ENCODE assay signal across 14 cellular contexts in the genomic region with DNA sequence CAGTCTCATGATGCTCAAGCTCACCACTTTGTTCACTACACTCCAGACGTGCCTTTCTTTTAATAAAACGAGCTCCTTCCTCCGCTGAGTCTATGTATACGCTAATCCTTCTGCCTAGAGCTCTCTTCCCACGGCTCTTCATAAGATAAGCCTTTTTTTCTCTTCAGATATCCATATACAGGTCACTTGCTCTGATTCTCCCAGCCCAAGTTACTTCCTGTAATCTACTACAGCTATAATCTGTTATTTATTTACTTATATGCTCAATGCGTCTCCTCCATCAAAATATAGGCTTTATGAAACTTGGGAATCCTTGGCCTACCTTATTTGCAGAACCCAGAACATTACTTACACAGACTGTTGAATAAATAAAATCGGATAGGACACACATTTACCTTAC.
"Had no signal": no experiment of that assay in that cellular context is flagged by ENCODE, and none has a peak within 500 bp of the region (broad histone marks: within the 10 kb centered on the region; RNA-seq: fewer than 3 reads in every experiment).

No MANE protein-coding gene starts in this region.

- H3K4me3 ChIP-seq: body of pancreas, colonic mucosa, hepatocyte had no signal

- H3K9me3 ChIP-seq: body of pancreas, colonic mucosa, neutrophil had no signal

- H3K36me3 ChIP-seq: colonic mucosa, neutrophil had no signal

- ATAC-seq: body of pancreas; natural killer cell treated with Interleukin-12 subunit alpha and Interleukin-12 subunit beta and Interleukin-15 and Interleukin-18, amount 100 ng/mL, for 72 hours; WTC11 had no signal

- H3K27me3 ChIP-seq: body of pancreas, colonic mucosa, foreskin keratinocyte, hepatocyte, neutrophil had no signal

- DNase-seq: activated CD4-positive, alpha-beta T cell treated with anti-CD3 and anti-CD28 coated beads for 48 hours; activated CD8-positive, alpha-beta memory T cell treated with anti-CD3 and anti-CD28 coated beads for 24 hours; activated effector memory CD4-positive, alpha-beta T cell treated with Interleukin-2 at 50 U/mL for 16 hours; body of pancreas; central memory CD4-positive, alpha-beta T cell; colonic mucosa; foreskin keratinocyte; mesendoderm; SK-N-SH; stimulated activated naive B cell treated with anti-CD40 and anti-IgM and Interleukin-4, amounts not matched to agents 10 μg/mL and 1 μg/mL and 100 μg/mL, for 72 hours had no signal

- H3K27ac ChIP-seq: body of pancreas, colonic mucosa, foreskin keratinocyte, hepatocyte, neutrophil had no signal
